In the genomic region with DNA sequence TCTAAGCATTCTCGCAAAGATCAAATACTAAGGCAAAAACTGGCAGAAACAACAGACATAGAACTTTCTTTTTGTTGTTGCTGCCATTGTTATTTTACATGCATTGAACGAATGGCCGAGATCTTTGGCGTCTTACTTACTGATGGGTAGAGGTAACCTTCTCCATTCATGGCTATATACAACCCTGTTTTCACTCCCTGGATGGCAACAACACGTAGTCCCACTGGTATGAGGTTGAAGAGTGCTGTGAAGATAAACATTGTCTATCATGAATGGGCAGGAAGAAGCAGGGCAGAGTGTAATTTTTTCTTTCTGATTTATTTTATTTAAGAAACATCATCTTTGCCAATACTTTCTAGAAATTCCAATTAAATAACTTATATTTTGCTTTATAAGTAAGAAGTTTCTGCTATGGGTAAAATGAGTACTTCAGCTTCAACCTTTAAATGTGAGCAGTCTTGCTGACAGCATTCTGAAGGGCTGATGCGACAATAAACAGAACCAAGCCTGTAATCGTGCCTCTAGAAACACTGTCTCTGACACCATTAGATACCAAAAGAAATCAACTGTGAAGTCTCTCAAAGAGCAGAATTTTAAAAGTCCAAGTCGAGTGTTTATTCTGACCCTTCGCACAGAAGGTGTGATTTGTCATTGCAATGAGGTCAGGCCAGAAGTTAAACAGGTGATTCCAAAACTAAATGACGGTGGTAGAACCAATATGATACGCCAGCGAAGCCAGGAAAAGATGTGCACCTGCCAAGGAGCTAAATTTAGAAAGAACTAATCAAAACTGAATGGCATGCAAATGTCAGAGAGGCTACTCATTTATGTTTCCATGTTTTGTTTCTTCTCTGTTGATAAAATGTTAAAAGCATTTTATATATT, we compare ENCODE assay signal across 15 cellular contexts.
DNase-seq lines count a peak whose midpoint lies in the region; ATAC-seq and TF ChIP-seq lines count a peak whose summit lies in the region.
"Had no signal": no experiment of that assay in that cellular context is flagged by ENCODE, and none has a peak within 500 bp of the region (broad histone marks: within the 10 kb centered on the region; RNA-seq: fewer than 3 reads in every experiment).

No MANE protein-coding gene starts in this region.

- TF ChIP-seq POLR2A in uterus (IDR thresholded peaks at IDR 0.05): no peak

- no peak overlapping the region for H3K4me3 ChIP-seq in uterus
- H3K4me3 ChIP-seq: MG63, PC-9, sigmoid colon had no signal

- no peak overlapping the region for H3K27ac ChIP-seq in uterus
- H3K27ac ChIP-seq: PC-9, sigmoid colon had no signal

- no peaks in the 10 kb centered on the region for H3K4me1 ChIP-seq in uterus
- H3K4me1 ChIP-seq: sigmoid colon had no signal

- TF ChIP-seq CTCF in uterus (IDR thresholded peaks at IDR 0.05): no peak

- H3K9me3 ChIP-seq in uterus: no peaks in the 10 kb centered on the region
- H3K9me3 ChIP-seq: MG63, sigmoid colon had no signal

- ATAC-seq in GM19463 (IDR thresholded peaks at IDR 0.05; ENCODE audit: unreplicated experiment) (peak; percentile 25), HG03175 (IDR thresholded peaks at IDR 0.05; ENCODE audit: unreplicated experiment) (peak; percentile 46)
- ATAC-seq: activated CD8-positive, alpha-beta memory T cell treated with anti-CD3 and anti-CD28 coated beads, Interleukin-2, amount 10 ng/mL, durations not matched to agents 7 days and 5 days had no signal

- no peaks in the 10 kb centered on the region for H3K27me3 ChIP-seq in uterus
- H3K27me3 ChIP-seq: MG63, sigmoid colon had no signal

- DNase-seq in COLO668 (lab: John Stamatoyannopoulos, UW; ENCODE audit: unreplicated experiment): peak; percentile 57
- DNase-seq in NCI-H748 treated with DMSO at 0.1 percent for 48 hours (lab: John Stamatoyannopoulos, UW): peak; percentile 58
- no peak for DNase-seq in germinal center (ENCODE audit: low spot score)
- no peak for DNase-seq in UCSD-AML1 (lab: John Stamatoyannopoulos, UW; ENCODE audit: unreplicated experiment)
- no peak for DNase-seq in uterus
- DNase-seq in stimulated activated CD4-positive, alpha-beta T cell treated with anti-CD3 and anti-CD28 coated beads, Interleukin-2, amount 100 ng/mL, for 48 hours: no peak
- DNase-seq: activated CD8-positive, alpha-beta memory T cell treated with anti-CD3 and anti-CD28 coated beads, Interleukin-2, amount 10 ng/mL, durations not matched to agents 7 days and 5 days; activated naive CD8-positive, alpha-beta T cell treated with anti-CD3 and anti-CD28 coated beads, Interleukin-2, amount 10 ng/mL, durations not matched to agents 7 days and 5 days; GOT3; MG63; PC-9; sigmoid colon; T1000 had no signal

- intact Hi-C loops in uterus (cut with DNase I; ENCODE audit: low total_unique reads): no loop called here

- no peaks in the 10 kb centered on the region for H3K36me3 ChIP-seq in uterus
- H3K36me3 ChIP-seq: MG63, sigmoid colon had no signal

Comparison
In these comparisons a context has a peak if more than half of its experiments do, and no peak if none do; other contexts are left out.
1. DNase-seq: peak in COLO668 (single experiment) and NCI-H748 treated with DMSO at 0.1 percent for 48 hours (single experiment); none in germinal center (single experiment), UCSD-AML1 (single experiment), uterus (0 of 2) and stimulated activated CD4-positive, alpha-beta T cell treated with anti-CD3 and anti-CD28 coated beads, Interleukin-2, amount 100 ng/mL, for 48 hours (0 of 2).